8 cellular contexts compared by ENCODE assay signal in genomic region chr14:22314183-22314820, GRCh38.
DNase-seq lines count a peak whose midpoint lies in the region; ATAC-seq and TF ChIP-seq lines count a peak whose summit lies in the region.

No MANE protein-coding gene starts in this region.

- H3K27ac ChIP-seq in CD4-positive, alpha-beta T cell (ENCODE audit: low read depth, low read length) = no peak overlapping the region
- no peak overlapping the region for H3K27ac ChIP-seq in Peyer's patch
- peak overlapping the region in 1 of 2 donors; percentile 59 for H3K27ac ChIP-seq in coronary artery
- H3K27ac ChIP-seq in lung (ENCODE audit: low read depth in 1 of 2, low read length in 1 of 2) = no peak overlapping the region

- intact Hi-C loops in CD4-positive, alpha-beta T cell (cut with DNase I, micrococcal nuclease) = loop anchor here in 1 of 2 experiments (10.0 kb wide), 1 partner anchor 250 kb away; no protein-coding TSS in a partner anchor

- no peaks in the 10 kb centered on the region for H3K36me3 ChIP-seq in Peyer's patch
- no peaks in the 10 kb centered on the region for H3K36me3 ChIP-seq in lung (ENCODE audit: control insufficient read depth in 2 of 2, insufficient read depth in 2 of 2, low read length in 2 of 2)

- H3K27me3 ChIP-seq in CD4-positive, alpha-beta T cell (ENCODE audit: control insufficient read depth, insufficient read depth, low read length) = no peaks in the 10 kb centered on the region
- H3K27me3 ChIP-seq in Peyer's patch (no peaks in the 10 kb centered on the region), lung (ENCODE audit: control insufficient read depth, insufficient read depth) (no peaks in the 10 kb centered on the region)

- H3K27me3 Mint-ChIP-seq in CD4-positive, alpha-beta T cell = no peaks in the 10 kb centered on the region

- ATAC-seq in CD4-positive, alpha-beta T cell (ENCODE audit: poor library complexity) = peak; percentile 48
- ATAC-seq in GM18517 (IDR thresholded peaks at IDR 0.05; ENCODE audit: unreplicated experiment) (peak; percentile 55), HG03460 (IDR thresholded peaks at IDR 0.05; ENCODE audit: unreplicated experiment) (peak; percentile 62), lung (ENCODE audit: insufficient read depth, low FRiP score) (peak; percentile 78)

- H3K4me3 ChIP-seq in Peyer's patch (no peak overlapping the region), coronary artery (no peak overlapping the region), lung (no peak overlapping the region)

- no peak for TF ChIP-seq CTCF in CD4-positive, alpha-beta T cell (IDR thresholded peaks at IDR 0.05)
- TF ChIP-seq CTCF in Peyer's patch (IDR thresholded peaks at IDR 0.05) (peak in 5 of 6 experiments; percentile 24 to 74 (median 63)), coronary artery (IDR thresholded peaks at IDR 0.05) (peak; percentile 49), lung (IDR thresholded peaks at IDR 0.05; ENCODE audit: control extremely low read depth, extremely low read depth) (peak; percentile 48)

- no peak for TF ChIP-seq POLR2A in Peyer's patch (IDR thresholded peaks at IDR 0.05)

- H3K4me3 Mint-ChIP-seq in CD4-positive, alpha-beta T cell = peak overlapping the region; percentile 48

- H3K9me3 ChIP-seq in CD4-positive, alpha-beta T cell (ENCODE audit: control insufficient read depth, low read length) = no peaks in the 10 kb centered on the region
- H3K9me3 ChIP-seq in Peyer's patch (no peaks in the 10 kb centered on the region), lung (ENCODE audit: control insufficient read depth in 2 of 2, insufficient read depth in 1 of 2, low read length in 1 of 2) (no peaks in the 10 kb centered on the region)

- no peaks in the 10 kb centered on the region for H3K4me1 ChIP-seq in Peyer's patch
- peaks cover 0 to 3% of the 10 kb centered on the region in 2 donors for H3K4me1 ChIP-seq in lung (ENCODE audit: control insufficient read depth in 2 of 2, insufficient read depth in 2 of 2, low read length in 2 of 2)

- no peaks in the 10 kb centered on the region for H3K4me1 Mint-ChIP-seq in CD4-positive, alpha-beta T cell (ENCODE audit: low read depth)

- no peak for DNase-seq in CD4-positive, alpha-beta T cell
- DNase-seq in Peyer's patch = peak in 1 of 3 donors; percentile 48
- no peak for DNase-seq in coronary artery (ENCODE audit: low spot score)
- peak; percentile 33 for DNase-seq in lung (ENCODE audit: low spot score)
- no peak for DNase-seq in 8988T
- DNase-seq in stimulated activated naive CD4-positive, alpha-beta T cell treated with Interleukin-2 at 50 U/mL for 16 hours (lab: John Stamatoyannopoulos, UW) = no peak

- H3K36me3 Mint-ChIP-seq in CD4-positive, alpha-beta T cell (ENCODE audit: low read depth) = no peaks in the 10 kb centered on the region

- no peaks in the 10 kb centered on the region for H3K9me3 Mint-ChIP-seq in CD4-positive, alpha-beta T cell

- WGBS in lung, 2 donors = 50 to 58% methylated on average over 6 of the region's 6 CpGs

- CTCF ChIA-PET in CD4-positive, alpha-beta T cell (lab: Charles Lee) = interaction anchor here (1.0 kb wide), 1 partner anchor 256 kb away, joined by 3 read pairs; no protein-coding TSS in a partner anchor

- H3K27ac Mint-ChIP-seq in CD4-positive, alpha-beta T cell = peak overlapping the region; percentile 44

- POLR2A ChIA-PET in CD4-positive, alpha-beta T cell (lab: Charles Lee) = no interaction called here
